ENCODE assay signal across 8 cellular contexts in the genomic region with DNA sequence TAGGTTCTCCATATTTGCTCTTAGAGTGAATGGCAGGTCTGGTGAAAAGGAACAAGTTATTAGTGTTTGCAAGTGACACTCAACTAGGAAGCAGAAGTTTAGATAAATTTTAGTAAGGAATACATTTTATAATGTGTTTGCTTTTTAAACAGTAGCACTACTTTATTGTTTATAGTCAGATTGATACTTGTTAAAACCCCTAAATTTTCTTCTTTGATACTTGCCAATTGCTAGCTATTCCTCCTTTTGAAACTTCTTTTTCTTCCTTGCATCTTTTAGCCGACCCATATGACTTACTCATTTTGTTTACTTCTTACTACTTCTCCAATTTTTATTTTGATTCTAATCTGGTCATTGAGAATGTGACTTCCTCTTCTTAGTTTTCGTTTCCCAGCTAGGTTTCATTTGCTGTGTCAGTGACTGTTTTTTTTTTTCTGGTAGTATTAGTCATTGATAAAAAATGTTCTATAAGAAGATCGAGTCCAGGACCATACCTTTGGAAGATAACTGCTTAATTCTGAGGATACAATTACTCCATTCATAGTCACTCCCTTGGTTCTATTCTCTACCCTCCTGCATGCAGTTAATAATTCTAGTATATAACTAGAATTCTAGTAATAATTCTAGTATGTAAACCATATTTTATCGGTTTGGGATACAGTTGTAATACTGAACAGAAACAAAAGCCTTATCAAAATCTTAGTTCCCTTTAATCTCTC. TPM values are rescaled to one million over a fixed set of nuclear protein-coding genes. Genes with fewer than 3 reads are reported as not detected.
DNase-seq lines count a peak whose midpoint lies in the region; ATAC-seq and TF ChIP-seq lines count a peak whose summit lies in the region.

No MANE protein-coding gene starts in this region.

- H3K27ac ChIP-seq in PC-9 (peak overlapping the region; percentile 96), uterus (peak overlapping the region; percentile 99)

- no TSS peak for BruUV-seq in PC-9 (replicated peaks; lab: Mats Ljungman, UMichigan)

- no peak for TF ChIP-seq POLR2A in erythroblast (IDR thresholded peaks at IDR 0.05; ENCODE audit: low read length)
- TF ChIP-seq POLR2A in uterus (IDR thresholded peaks at IDR 0.05) = no peak

- H3K4me3 ChIP-seq in GM06990 (replicated peaks; ENCODE audit: low read depth, low read length) (peak overlapping the region; percentile 35), PC-9 (peak overlapping the region; percentile 93; the same call in 1 of the 2 replicates), uterus (no peak overlapping the region)

- peaks cover 43% of the 10 kb centered on the region for H3K79me2 ChIP-seq in PC-9 (ENCODE audit: low read depth)

- no peak for TF ChIP-seq CTCF in GM06990 (IDR thresholded peaks at IDR 0.05; ENCODE audit: insufficient read depth, low read length, poor library complexity, severe bottlenecking)
- TF ChIP-seq CTCF in PC-9 (conservative IDR thresholded peaks at IDR 0.05) = no peak
- no peak for TF ChIP-seq CTCF in uterus (IDR thresholded peaks at IDR 0.05)

- H3K36me3 ChIP-seq in GM06990 (ENCODE audit: control insufficient read depth, insufficient read depth, low read length) (no peaks in the 10 kb centered on the region), PC-9 (ENCODE audit: low read depth) (peaks cover 2% of the 10 kb centered on the region; the same call in 1 of the 2 replicates), uterus (no peaks in the 10 kb centered on the region)

- POLR2A ChIA-PET in PC-9 (lab: Charles Lee; ENCODE audit: unreplicated experiment) = interaction anchor here (0.5 to 0.8 kb wide), 9 partner anchors 61 to 1693 kb away, joined by 3 to 19 read pairs (median 3); a partner anchor contains a TSS

- H3F3A ChIP-seq in PC-9 (ENCODE audit: insufficient read depth, low read depth) = peaks cover 41% of the 10 kb centered on the region

- peak overlapping the region; percentile 97 for H3K4me2 ChIP-seq in PC-9

- H3K4me1 ChIP-seq in PC-9 (replicated peaks; ENCODE audit: insufficient read depth) = peaks cover 34% of the 10 kb centered on the region
- H3K4me1 ChIP-seq in uterus = peaks cover 4% of the 10 kb centered on the region in 2 donors

- no peak for ATAC-seq in HG02623 (IDR thresholded peaks at IDR 0.05; ENCODE audit: unreplicated experiment)

- CTCF ChIA-PET in PC-9 (lab: Charles Lee) = interaction anchor here (0.6 to 1.1 kb wide), 6 partner anchors 20 to 119 kb away, joined by 3 to 5 read pairs (median 4); no protein-coding TSS in a partner anchor

- H3K9me2 ChIP-seq in PC-9 (ENCODE audit: insufficient read depth) = no peaks in the 10 kb centered on the region

- peak overlapping the region; percentile 1; the same call in 1 of the 2 replicates for H2AFZ ChIP-seq in PC-9

- intact Hi-C loops in PC-9 (cut with micrococcal nuclease; ENCODE audit: unreplicated experiment) = loop anchor here (1.0 to 5.0 kb wide), 6 partner anchors 16 to 230 kb away; a partner anchor contains a TSS
- intact Hi-C loops in uterus (cut with DNase I; ENCODE audit: low total_unique reads) = no loop called here

- no peaks in the 10 kb centered on the region for H4K20me1 ChIP-seq in PC-9 (ENCODE audit: insufficient read depth)

- peak; percentile 58 for DNase-seq in GM06990 (ENCODE audit: extremely low read depth, insufficient read length)
- peak; percentile 70 for DNase-seq in HCEC 1CT
- peak in 1 of 2 experiments; percentile 96 for DNase-seq in PC-9
- peak; percentile 36 to 48 for DNase-seq in erythroblast (lab: John Stamatoyannopoulos, UW)
- no peak for DNase-seq in uterus
- DNase-seq in NK-92 treated with Interleukin-12 subunit alpha and Interleukin-12 subunit beta, amount 100 ng/mL, for 24 hours (lab: John Stamatoyannopoulos, UW) = no peak
- DNase-seq in cerebellar nuclear complex (lab: John Stamatoyannopoulos, UW) = no peak

- H3K27me3 ChIP-seq in GM06990 (replicated peaks; ENCODE audit: control insufficient read depth, insufficient read depth, low read length) = no peaks in the 10 kb centered on the region
- no peaks in the 10 kb centered on the region for H3K27me3 ChIP-seq in PC-9 (ENCODE audit: insufficient read depth, low read depth)
- no peaks in the 10 kb centered on the region for H3K27me3 ChIP-seq in uterus

- 0 out of 2 replicates have a peak, but pooled peaks cover 5% of the 10 kb centered on the region for H3K9me3 ChIP-seq in PC-9 (ENCODE audit: insufficient read depth, low read depth)
- no peaks in the 10 kb centered on the region for H3K9me3 ChIP-seq in uterus

RNA-seq across cellular contexts. Expression of a gene that starts 2.7 kb away (rescaled TPM):
- total RNA-seq in PC-9 (2021) (103 and 121 TPM in 2 replicates), uterus (10 to 100 TPM; 50.6 to 79.4 (median 70.6) TPM)

Comparison
In these comparisons a context has a peak if more than half of its experiments do, and no peak if none do; other contexts are left out.
1. DNase-seq: peak in GM06990 (single experiment), HCEC 1CT (single experiment) and erythroblast (2 of 2); none in uterus (0 of 2), NK-92 treated with Interleukin-12 subunit alpha and Interleukin-12 subunit beta, amount 100 ng/mL, for 24 hours (single experiment) and cerebellar nuclear complex (0 of 2).
2. H3K4me3 ChIP-seq: peak in GM06990 (single experiment) and PC-9 (single experiment); none in uterus (0 of 2).